In genomic region chr3:8554725-8555621, GRCh38 we compare ENCODE assay signal across 9 cellular contexts. TPM values are rescaled to one million over a fixed set of nuclear protein-coding genes. Genes with fewer than 3 reads are reported as not detected.
DNase-seq lines count a peak whose midpoint lies in the region; ATAC-seq, FAIRE-seq and TF ChIP-seq lines count a peak whose summit lies in the region.
"Had no signal": no experiment of that assay in that cellular context is flagged by ENCODE, and none has a peak within 500 bp of the region (broad histone marks: within the 10 kb centered on the region; RNA-seq: fewer than 3 reads in every experiment).

No MANE protein-coding gene starts in this region.

- H3K9me3 ChIP-seq in NT2/D1 (ENCODE audit: insufficient read depth, low read length), result no peaks in the 10 kb centered on the region
- no peaks in the 10 kb centered on the region for H3K9me3 ChIP-seq in psoas muscle

- intact Hi-C loops in psoas muscle (cut with DNase I), result no loop called here

- TF ChIP-seq CTCF in psoas muscle (IDR thresholded peaks at IDR 0.05), result no peak
- TF ChIP-seq CTCF in D721Med (IDR thresholded peaks at IDR 0.05; ENCODE audit: insufficient read depth, missing control alignments), result no peak

- no peaks in the 10 kb centered on the region for H3K27me3 ChIP-seq in NT2/D1 (ENCODE audit: insufficient read depth, insufficient read length)
- no peaks in the 10 kb centered on the region for H3K27me3 ChIP-seq in psoas muscle (ENCODE audit: insufficient read depth in 3 of 3, low read length in 2 of 3)

- H3K36me3 ChIP-seq in NT2/D1 (ENCODE audit: insufficient read depth, insufficient read length, low read length) (peaks cover 52% of the 10 kb centered on the region), psoas muscle (ENCODE audit: insufficient read depth in 1 of 2, low read depth in 1 of 2) (peaks cover 6 to 68% of the 10 kb centered on the region in 2 donors)

- H3K4me3 ChIP-seq in NT2/D1 (ENCODE audit: insufficient read length, low read depth) (no peak overlapping the region), psoas muscle (no peak overlapping the region)

- peak overlapping the region; percentile 76 for H3K27ac ChIP-seq in psoas muscle

- WGBS in psoas muscle, 3 donors, result 28 to 42% (median 41%) methylated on average over 19 of the region's 19 CpGs

- no peak for FAIRE-seq in D721Med (lab: Jason Lieb, UNC)
- FAIRE-seq: G401.6 had no signal

- ATAC-seq in psoas muscle (peak; percentile 37 to 55 (median 38)), GM19324 (IDR thresholded peaks at IDR 0.05; ENCODE audit: low FRiP score, unreplicated experiment) (no peak)

- peaks cover 5% of the 10 kb centered on the region for H3K4me1 ChIP-seq in NT2/D1 (ENCODE audit: insufficient read depth, insufficient read length)
- peaks cover 70% of the 10 kb centered on the region for H3K4me1 ChIP-seq in psoas muscle

- peak; percentile 77 for DNase-seq in DMS 273 (lab: John Stamatoyannopoulos, UW; ENCODE audit: unreplicated experiment)
- peak; percentile 54 for DNase-seq in NT2/D1 (ENCODE audit: low read depth, low spot score)
- peak; percentile 13 for DNase-seq in glomerular visceral epithelial cell (ENCODE audit: extremely low spot score)
- DNase-seq in psoas muscle, result peak; percentile 56 to 72
- no peak for DNase-seq in D721Med (ENCODE audit: insufficient read length, low spot score)
- DNase-seq in NCI-H1694 treated with DMSO at 0.1 percent for 48 hours (lab: John Stamatoyannopoulos, UW), result no peak
- no peak for DNase-seq in activated CD4-positive, alpha-beta T cell treated with anti-CD3 and anti-CD28 coated beads for 4 hours

- peak overlapping the region; percentile 51 for H3K9ac ChIP-seq in NT2/D1 (ENCODE audit: insufficient read length, low read depth)

RNA-seq across cellular contexts. Expression of gene LMCD1, which starts 53.4 kb away (rescaled TPM):
- 1,000 to 10,000 TPM in 1 of 4 donors, 100 to 1,000 TPM in 3; 340 to 1,074 (median 476) TPM for total RNA-seq in psoas muscle
- polyA plus RNA-seq in psoas muscle, result 1,000 to 10,000 TPM in 1 of 3 donors, 100 to 1,000 TPM in 1, 10 to 100 TPM in 1; 83.0 to 1,120 (median 129) TPM

Comparison
In these comparisons a context has a peak if more than half of its experiments do, and no peak if none do; other contexts are left out.
1. DNase-seq: peak in DMS 273 (single experiment), NT2/D1 (single experiment), glomerular visceral epithelial cell (single experiment) and psoas muscle (2 of 2); none in D721Med (single experiment), NCI-H1694 treated with DMSO at 0.1 percent for 48 hours (single experiment) and activated CD4-positive, alpha-beta T cell treated with anti-CD3 and anti-CD28 coated beads for 4 hours (0 of 2).